Comparison of ENCODE assay signal across 2 cellular contexts in genomic region chr17:28577466-28577824, GRCh38.
TF ChIP-seq lines count a peak whose summit lies in the region.

No MANE protein-coding gene starts in this region.

TF ChIP-seq in GM23338, 12 proteins besides CTCF, POLR2A, EP300 and RAD21 (continued from another document):
- TF ChIP-seq REST (IDR thresholded peaks at IDR 0.05; ENCODE audit: unreplicated experiment) (no peak), POLR2AphosphoS5 (IDR thresholded peaks at IDR 0.05; ENCODE audit: low read depth) (no peak), ZNF462 (CRISPR knock-in tag; IDR thresholded peaks at IDR 0.05) (no peak), STAT1 (IDR thresholded peaks at IDR 0.05; ENCODE audit: unreplicated experiment) (no peak), ZNF114 (CRISPR knock-in tag; IDR thresholded peaks at IDR 0.05) (no peak), NANOG (IDR thresholded peaks at IDR 0.05; ENCODE audit: borderline replicate concordance) (no peak), EZH2 (IDR thresholded peaks at IDR 0.05; ENCODE audit: low read depth, unreplicated experiment) (no peak), ETS1 (IDR thresholded peaks at IDR 0.05) (no peak), CREB1 (CRISPR knock-in tag; IDR thresholded peaks at IDR 0.05; ENCODE audit: low read depth) (no peak), EZH2phosphoT487 (IDR thresholded peaks at IDR 0.05; ENCODE audit: unreplicated experiment) (no peak), JUNB (IDR thresholded peaks at IDR 0.05; ENCODE audit: unreplicated experiment) (no peak)
TF ChIP-seq in GM23338: peak in this region for 0.

TF ChIP-seq in WTC11, 78 proteins besides CTCF, POLR2A, EP300 and RAD21 (continued from another document):
- TF ChIP-seq ARID4B (CRISPR knock-in tag; IDR thresholded peaks at IDR 0.05; ENCODE audit: borderline replicate concordance) (no peak), MLX (CRISPR knock-in tag; IDR thresholded peaks at IDR 0.05) (no peak), E2F5 (CRISPR knock-in tag; IDR thresholded peaks at IDR 0.05) (no peak), E2F4 (CRISPR knock-in tag; IDR thresholded peaks at IDR 0.05; ENCODE audit: borderline replicate concordance, low read depth) (no peak), SMAD3 (CRISPR knock-in tag; IDR thresholded peaks at IDR 0.05; ENCODE audit: borderline replicate concordance) (no peak), NFATC4 (CRISPR knock-in tag; IDR thresholded peaks at IDR 0.05) (no peak), JUN (CRISPR knock-in tag; IDR thresholded peaks at IDR 0.05) (no peak), JAZF1 (CRISPR knock-in tag; IDR thresholded peaks at IDR 0.05) (no peak), CREB1 (CRISPR knock-in tag; IDR thresholded peaks at IDR 0.05) (no peak), MAX (CRISPR knock-in tag; IDR thresholded peaks at IDR 0.05) (no peak), IRF2 (CRISPR knock-in tag; IDR thresholded peaks at IDR 0.05; ENCODE audit: borderline replicate concordance, low read depth) (no peak), FOXP1 (CRISPR knock-in tag; IDR thresholded peaks at IDR 0.05; ENCODE audit: borderline replicate concordance) (no peak), ZNF532 (CRISPR knock-in tag; IDR thresholded peaks at IDR 0.05; ENCODE audit: borderline replicate concordance) (no peak), NR1H2 (CRISPR knock-in tag; IDR thresholded peaks at IDR 0.05) (no peak), ZMAT4 (CRISPR knock-in tag; IDR thresholded peaks at IDR 0.05) (no peak), ZNF121 (CRISPR knock-in tag; IDR thresholded peaks at IDR 0.05) (no peak), NFE2L1 (CRISPR knock-in tag; IDR thresholded peaks at IDR 0.05) (no peak)
TF ChIP-seq in WTC11: peak in this region for 0.
